Comparison of ENCODE assay signal across 19 cellular contexts in genomic region chr9:97904725-97905124, GRCh38. TPM values are rescaled to one million over a fixed set of nuclear protein-coding genes. Genes with fewer than 3 reads are reported as not detected.
A peak's percentile ranks its signal among the peaks of the same experiment; 100 is the strongest.
DNase-seq lines count a peak whose midpoint lies in the region; ATAC-seq and TF ChIP-seq lines count a peak whose summit lies in the region.
"Had no signal": no experiment of that assay in that cellular context is flagged by ENCODE, and none has a peak within 500 bp of the region (broad histone marks: within the 10 kb centered on the region; RNA-seq: fewer than 3 reads in every experiment).

No MANE protein-coding gene starts in this region.

- H3K36me3 Mint-ChIP-seq in IgD-negative memory B cell = peaks cover 6% of the 10 kb centered on the region
- H3K36me3 Mint-ChIP-seq in activated naive CD8-positive, alpha-beta T cell = peaks cover 6% of the 10 kb centered on the region

- peak overlapping the region in 7 of 8 donors; percentile 83 to 96 (median 90) for H3K27ac ChIP-seq in spleen
- H3K27ac ChIP-seq in brain microvascular endothelial cell = no peak overlapping the region
- H3K27ac ChIP-seq in gastrocnemius medialis = no peak overlapping the region
- H3K27ac ChIP-seq: psoas muscle, WERI-Rb-1 had no signal

- no peaks in the 10 kb centered on the region for H3K27me3 Mint-ChIP-seq in IgD-negative memory B cell
- H3K27me3 Mint-ChIP-seq in activated naive CD8-positive, alpha-beta T cell = no peaks in the 10 kb centered on the region

- no peaks in the 10 kb centered on the region for H3K9me3 Mint-ChIP-seq in IgD-negative memory B cell
- no peaks in the 10 kb centered on the region for H3K9me3 Mint-ChIP-seq in activated naive CD8-positive, alpha-beta T cell (ENCODE audit: low read depth)

- TF ChIP-seq POLR2A in spleen (IDR thresholded peaks at IDR 0.05) (no peak), gastrocnemius medialis (IDR thresholded peaks at IDR 0.05) (no peak)

- H3K9me3 ChIP-seq in spleen = no peaks in the 10 kb centered on the region
- H3K9me3 ChIP-seq in gastrocnemius medialis = no peaks in the 10 kb centered on the region
- H3K9me3 ChIP-seq: BE2C, psoas muscle had no signal

- peaks cover 18 to 39% (median 32%) of the 10 kb centered on the region in 3 donors for H3K4me1 Mint-ChIP-seq in IgD-negative memory B cell
- H3K4me1 Mint-ChIP-seq in activated naive CD8-positive, alpha-beta T cell (ENCODE audit: low read depth) = peaks cover 82% of the 10 kb centered on the region

- H3K27ac Mint-ChIP-seq in IgD-negative memory B cell = peak overlapping the region; percentile 31 to 83 (median 46)
- H3K27ac Mint-ChIP-seq in activated naive CD8-positive, alpha-beta T cell = peak overlapping the region; percentile 89

- ATAC-seq in GM21390 (IDR thresholded peaks at IDR 0.05; ENCODE audit: unreplicated experiment) (no peak), gastrocnemius medialis (no peak)
- ATAC-seq: psoas muscle had no signal

- H3K4me3 Mint-ChIP-seq in IgD-negative memory B cell = no peak overlapping the region
- H3K4me3 Mint-ChIP-seq in activated naive CD8-positive, alpha-beta T cell = peak overlapping the region; percentile 84

- intact Hi-C loops in spleen (cut with DNase I; ENCODE audit: low total_unique reads) (no loop called here), gastrocnemius medialis (cut with DNase I; ENCODE audit: low total_unique reads) (no loop called here)

- in situ Hi-C loops in brain microvascular endothelial cell (cut with HindIII; ENCODE audit: low pct_ligation_motif_present, low sequenced_read_pairs) = loop anchor here (25.0 kb wide), 1 partner anchor 192 kb away; no protein-coding TSS in a partner anchor
- in situ Hi-C loops in gastrocnemius medialis (cut with MboI; ENCODE audit: low sequenced_read_pairs in 4 of 4) = loop anchor here (5.0 to 25.0 kb wide), 6 partner anchors 133 to 883 kb away; partner anchors contain the start of genes TBC1D2 (in 2 of the 4) and ANKS6 (in 1 of the 4)

- H3K36me3 ChIP-seq in spleen = peaks cover 0 to 66% (median 25%) of the 10 kb centered on the region in 6 donors
- no peaks in the 10 kb centered on the region for H3K36me3 ChIP-seq in brain microvascular endothelial cell (replicated peaks)
- peaks cover 0 to 19% of the 10 kb centered on the region in 2 donors for H3K36me3 ChIP-seq in gastrocnemius medialis

- peak overlapping the region in 1 of 8 donors; percentile 55 for H3K4me3 ChIP-seq in spleen
- H3K4me3 ChIP-seq in brain microvascular endothelial cell (ENCODE audit: low read depth, low read length) = no peak overlapping the region
- H3K4me3 ChIP-seq in gastrocnemius medialis = no peak overlapping the region
- H3K4me3 ChIP-seq: psoas muscle had no signal

- 82 to 91% (median 87%) methylated on average over 9 of the region's 9 CpGs for WGBS in spleen, 5 donors

- H3K4me1 ChIP-seq in spleen = peaks cover 18 to 97% (median 58%) of the 10 kb centered on the region in 6 donors
- H3K4me1 ChIP-seq in gastrocnemius medialis = peaks cover 0 to 4% of the 10 kb centered on the region in 2 donors
- H3K4me1 ChIP-seq: BE2C had no signal

- H3K27me3 ChIP-seq in spleen (replicated peaks in 1 of 7) (no peaks in the 10 kb centered on the region), brain microvascular endothelial cell (replicated peaks) (no peaks in the 10 kb centered on the region), gastrocnemius medialis (no peaks in the 10 kb centered on the region)
- H3K27me3 ChIP-seq: BE2C had no signal

- DNase-seq in activated CD4-positive, alpha-beta T cell treated with anti-CD3 and anti-CD28 coated beads, Interleukin-2, amount 50 U/mL, for 48 hours = peak; percentile 53 to 61
- DNase-seq in spleen (peak; percentile 81), amniotic stem cell (lab: John Stamatoyannopoulos, UW) (no peak), brain microvascular endothelial cell (no peak), gastrocnemius medialis (no peak)
- DNase-seq: anterior cingulate cortex, BE2C, foreskin melanocyte, IMR-90, midbrain, NCI-H187, NCI-H82, psoas muscle, SHP77 treated with DMSO at 0.1 percent for 48 hours, substantia nigra, WERI-Rb-1 had no signal

- TF ChIP-seq CTCF in spleen (IDR thresholded peaks at IDR 0.05 in 8 of 11, conservative IDR thresholded peaks at IDR 0.05 in 3 of 11) (no peak), brain microvascular endothelial cell (IDR thresholded peaks at IDR 0.05; ENCODE audit: low read depth, low read length, missing control alignments) (no peak), gastrocnemius medialis (IDR thresholded peaks at IDR 0.05 in 4 of 5, conservative IDR thresholded peaks at IDR 0.05 in 1 of 5) (no peak)

RNA-seq across cellular contexts. Expression of gene TRMO, which starts 17.6 kb away (rescaled TPM):
- 14.0 TPM for polyA plus RNA-seq in IgD-negative memory B cell
- total RNA-seq in spleen = 10 to 100 TPM; 16.8 to 58.6 (median 28.3) TPM
- polyA plus RNA-seq in spleen = 10 to 100 TPM; 11.2 to 13.0 (median 12.5) TPM
- 10 to 100 TPM; 10.5 to 23.4 (median 15.7) TPM for total RNA-seq in gastrocnemius medialis

RNA-seq across cellular contexts. Expression of gene HEMGN, which starts 33.2 kb away (rescaled TPM):
- polyA plus RNA-seq in IgD-negative memory B cell (0.44 TPM), spleen (under 1 TPM; 0.13 to 0.64 (median 0.32) TPM)
- total RNA-seq in spleen (10 to 100 TPM in 1 of 7 donors, 1 to 10 TPM in 5, under 1 TPM in 1; 0.76 to 26.6 (median 4.7) TPM), gastrocnemius medialis (under 1 TPM in 1 of 4 donors, not detected in 3; 0.16 TPM)
- total RNA-seq: IMR-90 had no signal
- polyA plus RNA-seq: IMR-90, psoas muscle had no signal

RNA-seq across cellular contexts. Expression of gene FOXE1, which starts 51.7 kb away (rescaled TPM):
- polyA plus RNA-seq in IgD-negative memory B cell (not detected), spleen (under 1 TPM; 0.02 to 0.04 (median 0.03) TPM)
- total RNA-seq in spleen (not detected), gastrocnemius medialis (not detected)
- total RNA-seq: psoas muscle had no signal
- polyA plus RNA-seq: psoas muscle had no signal

Comparison
In these comparisons a context has a peak if more than half of its experiments do, and no peak if none do; other contexts are left out.
1. DNase-seq: peak in activated CD4-positive, alpha-beta T cell treated with anti-CD3 and anti-CD28 coated beads, Interleukin-2, amount 50 U/mL, for 48 hours (2 of 2) and spleen (single experiment); none in amniotic stem cell (single experiment), brain microvascular endothelial cell (single experiment) and gastrocnemius medialis (0 of 2).
2. H3K27ac ChIP-seq: peak in spleen (7 of 8); none in brain microvascular endothelial cell (single experiment) and gastrocnemius medialis (0 of 4).